28 cellular contexts compared by ENCODE assay signal in the genomic region with DNA sequence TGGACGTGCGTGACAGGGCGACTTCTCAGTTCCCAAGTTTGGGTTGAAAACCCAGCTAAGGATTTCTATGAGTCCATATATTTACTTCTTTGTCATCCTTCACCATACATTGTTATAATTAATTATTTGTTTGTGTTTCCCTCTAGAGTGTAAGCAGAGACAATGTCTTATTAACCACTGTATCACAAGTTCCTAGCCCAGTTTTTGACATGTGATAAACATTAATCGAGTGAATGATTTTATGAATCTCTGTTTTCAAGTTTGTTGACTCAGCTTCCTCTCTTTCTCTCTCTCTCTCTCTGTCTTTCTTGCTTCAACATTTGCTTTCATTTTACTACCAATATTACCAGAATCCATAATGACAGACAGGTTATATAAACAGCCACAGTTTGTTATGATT.
DNase-seq lines count a peak whose midpoint lies in the region; ATAC-seq, FAIRE-seq and TF ChIP-seq lines count a peak whose summit lies in the region.
"Had no signal": no experiment of that assay in that cellular context is flagged by ENCODE, and none has a peak within 500 bp of the region (broad histone marks: within the 10 kb centered on the region; RNA-seq: fewer than 3 reads in every experiment).

No MANE protein-coding gene starts in this region.

- H3K27ac ChIP-seq in keratinocyte (ENCODE audit: control insufficient read depth, insufficient read depth, low read length) (peak overlapping the region; percentile 88), transverse colon (peak overlapping the region; percentile 34 to 75 (median 58))
- H3K27ac ChIP-seq: body of pancreas, sigmoid colon, upper lobe of right lung had no signal

- in situ Hi-C loops in transverse colon (cut with MboI; ENCODE audit: low pct_ligation_motif_present in 1 of 4, low pct_unique_long_range_greater_than_20kb in 1 of 4, low sequenced_read_pairs in 3 of 4): no loop called here

- TF ChIP-seq CTCF in bronchial epithelial cell (IDR thresholded peaks at IDR 0.05; ENCODE audit: insufficient read depth, low read length, severe bottlenecking) (no peak), keratinocyte (optimal IDR thresholded peaks at IDR 0.05 in 1 of 3, IDR thresholded peaks at IDR 0.05 in 1 of 3, conservative IDR thresholded peaks at IDR 0.05 in 1 of 3; ENCODE audit: extremely low read depth in 1 of 3, insufficient read depth in 2 of 3, low read length in 3 of 3) (no peak), transverse colon (IDR thresholded peaks at IDR 0.05) (no peak), D721Med (IDR thresholded peaks at IDR 0.05; ENCODE audit: insufficient read depth, missing control alignments) (no peak)

- H3K9ac ChIP-seq in keratinocyte (ENCODE audit: control insufficient read depth, extremely low read depth, insufficient read depth, low read length): peak overlapping the region; percentile 15

- intact Hi-C loops in transverse colon (cut with DNase I; ENCODE audit: low total_unique reads): no loop called here

- peak; percentile 76 for DNase-seq in M059J (ENCODE audit: low read depth)
- DNase-seq in bronchial epithelial cell (ENCODE audit: low read depth): peak; percentile 29
- no peak for DNase-seq in keratinocyte (ENCODE audit: low read depth, low spot score)
- DNase-seq in transverse colon: no peak
- DNase-seq in D721Med (ENCODE audit: insufficient read length, low spot score): no peak
- DNase-seq: activated CD4-positive, alpha-beta T cell treated with anti-CD3 and anti-CD28 coated beads for 48 hours; activated naive CD4-positive, alpha-beta T cell treated with anti-CD3 and anti-CD28 coated beads, Interleukin-2, amount 50 U/mL, for 16 hours; AML-193; body of pancreas; CD4-positive, CD25-positive, alpha-beta regulatory T cell; left ventricle myocardium superior; MG63; naive B cell; NCI-H1105 treated with DMSO at 0.1 percent for 48 hours; NCI-H187 treated with DMSO at 0.1 percent for 48 hours; NCI-H2171; NCI-H524; NK-92 treated with Interleukin-12 subunit alpha and Interleukin-12 subunit beta, amount 100 ng/mL, for 24 hours; SIG-M5; sigmoid colon; stimulated activated CD4-positive, alpha-beta T cell treated with anti-CD3 and anti-CD28 coated beads, Interleukin-4, amount 100 ng/mL, for 4 hours; SW 1271; upper lobe of right lung had no signal

- no peak for TF ChIP-seq EP300 in transverse colon (IDR thresholded peaks at IDR 0.05; ENCODE audit: low read depth)

- FAIRE-seq in bronchial epithelial cell (lab: Jason Lieb, UNC): no peak
- FAIRE-seq in keratinocyte (lab: Jason Lieb, UNC): no peak
- FAIRE-seq in D721Med (lab: Jason Lieb, UNC): no peak

- H3K9me3 ChIP-seq in keratinocyte (ENCODE audit: control insufficient read depth, low read depth, low read length) (no peaks in the 10 kb centered on the region), transverse colon (no peaks in the 10 kb centered on the region)
- H3K9me3 ChIP-seq: body of pancreas, MG63, sigmoid colon, upper lobe of right lung had no signal

- TF ChIP-seq POLR2A in transverse colon (IDR thresholded peaks at IDR 0.05): no peak

- dilution Hi-C loops in keratinocyte (cut with MboI; ENCODE audit: extremely low pct_ligation_motif_present, low sequenced_read_pairs): no loop called here

- no peaks in the 10 kb centered on the region for H3K9me1 ChIP-seq in keratinocyte (ENCODE audit: control insufficient read depth, extremely low read depth, insufficient read depth, low read length)

- H3K27me3 ChIP-seq in bronchial epithelial cell (ENCODE audit: control insufficient read depth, insufficient read depth, low read length) (no peaks in the 10 kb centered on the region), keratinocyte (ENCODE audit: control insufficient read depth, extremely low read depth, insufficient read depth, low read length) (no peaks in the 10 kb centered on the region), transverse colon (no peaks in the 10 kb centered on the region)
- H3K27me3 ChIP-seq: body of pancreas, MG63, sigmoid colon, upper lobe of right lung had no signal

- ATAC-seq in HG02938 (IDR thresholded peaks at IDR 0.05; ENCODE audit: unreplicated experiment) (no peak), GM19324 (IDR thresholded peaks at IDR 0.05; ENCODE audit: low FRiP score, unreplicated experiment) (no peak)
- ATAC-seq: activated T-helper 17 cell treated with anti-CD3 and anti-CD28 coated beads, Interleukin-2, amount 50 U/mL, for 72 hours; body of pancreas; GM23338; left ventricle myocardium superior; stimulated activated effector memory CD8-positive, alpha-beta T cell treated with anti-CD3 and anti-CD28 coated beads, Interleukin-12 subunit alpha, Interleukin-12 subunit beta, amount 100 ng/mL, for 72 hours; upper lobe of right lung had no signal

- no peaks in the 10 kb centered on the region for H4K20me1 ChIP-seq in keratinocyte (ENCODE audit: control insufficient read depth, extremely low read depth, insufficient read depth, low read length)

- H3K4me3 ChIP-seq in bronchial epithelial cell (ENCODE audit: low read depth, low read length) (no peak overlapping the region), keratinocyte (ENCODE audit: control insufficient read depth in 2 of 3, extremely low read depth in 1 of 3, insufficient read depth in 2 of 3, low read depth in 1 of 3, low read length in 3 of 3) (no peak overlapping the region), transverse colon (no peak overlapping the region)
- H3K4me3 ChIP-seq: body of pancreas, GM23338, MG63, sigmoid colon, upper lobe of right lung had no signal

- no peaks in the 10 kb centered on the region for H3K79me2 ChIP-seq in keratinocyte (ENCODE audit: control insufficient read depth, insufficient read depth, low read length)

- H2AFZ ChIP-seq in keratinocyte (ENCODE audit: control insufficient read depth, low read length): peak overlapping the region; percentile 24

- 59 to 69% methylated on average over 4 of the region's 4 CpGs for WGBS in transverse colon (ENCODE audit: low coverage in 1 of 2), 2 donors

- peak overlapping the region; percentile 27 for H3K4me2 ChIP-seq in keratinocyte (ENCODE audit: control insufficient read depth, extremely low read depth, insufficient read depth, low read depth, low read length)
- H3K4me2 ChIP-seq: GM23338 had no signal

- H3K4me1 ChIP-seq in keratinocyte (ENCODE audit: control insufficient read depth, extremely low read depth, insufficient read depth, low read length): peaks cover 36% of the 10 kb centered on the region
- peaks cover 0 to 22% (median 0%) of the 10 kb centered on the region in 4 donors for H3K4me1 ChIP-seq in transverse colon
- H3K4me1 ChIP-seq: body of pancreas, sigmoid colon, upper lobe of right lung had no signal

- H3K36me3 ChIP-seq in bronchial epithelial cell (ENCODE audit: control insufficient read depth, insufficient read depth, low read length): no peaks in the 10 kb centered on the region
- H3K36me3 ChIP-seq in keratinocyte (ENCODE audit: control insufficient read depth in 2 of 2, extremely low read depth in 1 of 2, insufficient read depth in 2 of 2, low read length in 2 of 2): no peaks in the 10 kb centered on the region
- no peaks in the 10 kb centered on the region for H3K36me3 ChIP-seq in transverse colon
- H3K36me3 ChIP-seq: MG63, sigmoid colon, upper lobe of right lung had no signal

Comparison
In these comparisons a context has a peak if more than half of its experiments do, and no peak if none do; other contexts are left out.
1. DNase-seq: peak in M059J (single experiment) and bronchial epithelial cell (single experiment); none in keratinocyte (single experiment), transverse colon (single experiment) and D721Med (single experiment).